9 cellular contexts compared by ENCODE assay signal in genomic region chr18:70490008-70490933, GRCh38.
DNase-seq lines count a peak whose midpoint lies in the region; ATAC-seq and TF ChIP-seq lines count a peak whose summit lies in the region.
"Had no signal": no experiment of that assay in that cellular context is flagged by ENCODE, and none has a peak within 500 bp of the region (broad histone marks: within the 10 kb centered on the region; RNA-seq: fewer than 3 reads in every experiment).

No MANE protein-coding gene starts in this region.

- H3K4me3 ChIP-seq in GM12864 (ENCODE audit: low read depth, low read length) (no peak overlapping the region), osteoblast (ENCODE audit: insufficient read depth, low read length) (peak overlapping the region; percentile 67)
- H3K4me3 ChIP-seq: skin epidermis had no signal

- no peaks in the 10 kb centered on the region for H3K4me1 Mint-ChIP-seq in activated CD4-positive, alpha-beta T cell treated with anti-CD3 and anti-CD28 coated beads, Interleukin-2, amount 10 ng/mL, durations not matched to agents 24 days and 14 days

- H3K9me3 Mint-ChIP-seq in activated CD4-positive, alpha-beta T cell treated with anti-CD3 and anti-CD28 coated beads, Interleukin-2, amount 10 ng/mL, durations not matched to agents 24 days and 14 days, result no peaks in the 10 kb centered on the region

- H3K27me3 Mint-ChIP-seq in activated CD4-positive, alpha-beta T cell treated with anti-CD3 and anti-CD28 coated beads, Interleukin-2, amount 10 ng/mL, durations not matched to agents 24 days and 14 days, result peaks cover 4% of the 10 kb centered on the region

- intact Hi-C loops in activated CD4-positive, alpha-beta T cell treated with anti-CD3 and anti-CD28 coated beads, Interleukin-2, amount 10 ng/mL, durations not matched to agents 24 days and 14 days (cut with micrococcal nuclease), result no loop called here

- H2AFZ ChIP-seq in osteoblast (ENCODE audit: low read length), result peak overlapping the region; percentile 77

- H3K9me3 ChIP-seq in osteoblast (ENCODE audit: low read depth, low read length), result no peaks in the 10 kb centered on the region

- ATAC-seq in HG02981 (IDR thresholded peaks at IDR 0.05; ENCODE audit: unreplicated experiment), result peak; percentile 40

- no peaks in the 10 kb centered on the region for H3K79me2 ChIP-seq in osteoblast (ENCODE audit: insufficient read depth, low read length)

- no peaks in the 10 kb centered on the region for H3K27me3 ChIP-seq in osteoblast (ENCODE audit: insufficient read depth, low read length)

- H4K20me1 ChIP-seq in osteoblast (ENCODE audit: insufficient read depth, low read length), result no peaks in the 10 kb centered on the region

- H3K36me3 ChIP-seq in osteoblast (ENCODE audit: insufficient read depth, low read length), result no peaks in the 10 kb centered on the region

- DNase-seq in AG08395 (ENCODE audit: low spot score), result peak; percentile 48
- DNase-seq in GM12864 (ENCODE audit: low read depth), result peak; percentile 7
- DNase-seq in NCI-H460 (ENCODE audit: extremely low read depth, low read depth), result peak; percentile 50
- peak; percentile 72 for DNase-seq in activated CD4-positive, alpha-beta T cell treated with anti-CD3 and anti-CD28 coated beads, Interleukin-2, amount 10 ng/mL, durations not matched to agents 24 days and 14 days
- peak; percentile 44 for DNase-seq in fibroblast of the conjunctiva (ENCODE audit: low read depth)
- no peak for DNase-seq in osteoblast (ENCODE audit: insufficient read length, low spot score, missing footprints)
- no peak for DNase-seq in NK-92 treated with Interleukin-12 subunit alpha and Interleukin-12 subunit beta, amount 100 ng/mL, for 24 hours (lab: John Stamatoyannopoulos, UW)

- TF ChIP-seq CTCF in GM12864 (IDR thresholded peaks at IDR 0.05; ENCODE audit: low read depth, low read length, missing control alignments) (peak; percentile 57), osteoblast (IDR thresholded peaks at IDR 0.05; ENCODE audit: extremely low read depth, low read depth, low read length) (peak; percentile 77)

- no peak overlapping the region for H3K27ac Mint-ChIP-seq in activated CD4-positive, alpha-beta T cell treated with anti-CD3 and anti-CD28 coated beads, Interleukin-2, amount 10 ng/mL, durations not matched to agents 24 days and 14 days

- no peaks in the 10 kb centered on the region for H3K36me3 Mint-ChIP-seq in activated CD4-positive, alpha-beta T cell treated with anti-CD3 and anti-CD28 coated beads, Interleukin-2, amount 10 ng/mL, durations not matched to agents 24 days and 14 days (ENCODE audit: low read depth)

- peak overlapping the region; percentile 60 for H3K27ac ChIP-seq in osteoblast (ENCODE audit: low read depth, low read length)

- peak overlapping the region; percentile 86 for H3K4me2 ChIP-seq in osteoblast (ENCODE audit: insufficient read depth, low read length)

- H3K4me1 ChIP-seq in osteoblast (ENCODE audit: insufficient read depth, low read length), result peaks cover 4% of the 10 kb centered on the region

- H3K4me3 Mint-ChIP-seq in activated CD4-positive, alpha-beta T cell treated with anti-CD3 and anti-CD28 coated beads, Interleukin-2, amount 10 ng/mL, durations not matched to agents 24 days and 14 days, result no peak overlapping the region

Comparison
In these comparisons a context has a peak if more than half of its experiments do, and no peak if none do; other contexts are left out.
1. DNase-seq: peak in AG08395 (single experiment), GM12864 (single experiment), NCI-H460 (single experiment), activated CD4-positive, alpha-beta T cell treated with anti-CD3 and anti-CD28 coated beads, Interleukin-2, amount 10 ng/mL, durations not matched to agents 24 days and 14 days (single experiment) and fibroblast of the conjunctiva (single experiment); none in osteoblast (single experiment) and NK-92 treated with Interleukin-12 subunit alpha and Interleukin-12 subunit beta, amount 100 ng/mL, for 24 hours (single experiment).